8 cellular contexts compared by ENCODE assay signal in genomic region chr15:77543159-77543882, GRCh38.
DNase-seq lines count a peak whose midpoint lies in the region; ATAC-seq and TF ChIP-seq lines count a peak whose summit lies in the region.

No MANE protein-coding gene starts in this region.

- H3K23me2 ChIP-seq in H9 (ENCODE audit: insufficient read length, low read depth, low read length, poor library complexity, severe bottlenecking), result no peaks in the 10 kb centered on the region

- H2BK5ac ChIP-seq in H9 (ENCODE audit: insufficient read length, low read length), result no peak overlapping the region

- no peaks in the 10 kb centered on the region for H3K27me3 ChIP-seq in H9 (ENCODE audit: insufficient read depth, low read length)
- no peaks in the 10 kb centered on the region for H3K27me3 ChIP-seq in adipocyte (replicated peaks; ENCODE audit: control insufficient read depth, insufficient read depth, low read length)
- H3K27me3 ChIP-seq in heart right ventricle, result no peaks in the 10 kb centered on the region
- H3K27me3 ChIP-seq in upper lobe of left lung, result no peaks in the 10 kb centered on the region

- TF ChIP-seq POLR2A in upper lobe of left lung (IDR thresholded peaks at IDR 0.05), result peak in 2 of 4 donors; percentile 10 to 21

- TF ChIP-seq EP300 in upper lobe of left lung (IDR thresholded peaks at IDR 0.05), result no peak

- no peak overlapping the region for H3K4ac ChIP-seq in H9 (ENCODE audit: low read depth, low read length)

- H3K23ac ChIP-seq in H9 (ENCODE audit: insufficient read length, low read depth, low read length), result no peak overlapping the region

- H3K79me2 ChIP-seq in H9 (ENCODE audit: insufficient read depth, low read length), result no peaks in the 10 kb centered on the region

- intact Hi-C loops in heart right ventricle (cut with DNase I), result loop anchor here (1.0 to 10.0 kb wide), 22 partner anchors 36 to 519 kb away; partner anchors contain the start of genes HMG20A (in 2 of the 10) and PEAK1 (in 2 of the 10)

- peaks cover 20% of the 10 kb centered on the region for H3K27me3 Mint-ChIP-seq in H9 (ENCODE audit: low read depth)
- H3K27me3 Mint-ChIP-seq in progenitor cell of endocrine pancreas, result peaks cover 25% of the 10 kb centered on the region

- H3K9me3 ChIP-seq in H9 (ENCODE audit: control insufficient read depth, low read depth, low read length) (no peaks in the 10 kb centered on the region), adipocyte (ENCODE audit: control insufficient read depth, low read length) (no peaks in the 10 kb centered on the region), heart right ventricle (peaks cover 0 to 4% (median 0%) of the 10 kb centered on the region in 11 donors), upper lobe of left lung (no peaks in the 10 kb centered on the region)

- H3K56ac ChIP-seq in H9 (ENCODE audit: insufficient read length, low read depth, low read length), result no peak overlapping the region

- H2BK15ac ChIP-seq in H9 (ENCODE audit: low read depth, low read length), result no peak overlapping the region

- H3K4me3 Mint-ChIP-seq in H9 (no peak overlapping the region; a peak in 2 of 5 replicates), progenitor cell of endocrine pancreas (ENCODE audit: low read depth) (peak overlapping the region; percentile 50)

- H3K9me3 Mint-ChIP-seq in H9 (peaks cover 2 to 6% of the 10 kb centered on the region in 2 experiments; a peak in 3 of 5 replicates), progenitor cell of endocrine pancreas (ENCODE audit: low read depth) (no peaks in the 10 kb centered on the region)

- no peaks in the 10 kb centered on the region for H3K79me1 ChIP-seq in H9 (ENCODE audit: insufficient read depth, low read depth, low read length, poor library complexity, severe bottlenecking)

- no peak overlapping the region for H3K9ac ChIP-seq in H9 (ENCODE audit: extremely low read depth, insufficient read length, low read length)
- H3K9ac ChIP-seq in adipocyte (ENCODE audit: low read length), result peak overlapping the region; percentile 80

- H3K18ac ChIP-seq in H9 (ENCODE audit: insufficient read length, low read depth, low read length), result peak overlapping the region; percentile 39

- H3K14ac ChIP-seq in H9 (ENCODE audit: insufficient read depth, low read length), result no peak overlapping the region; the same call in 1 of the 2 replicates

- no peak overlapping the region for H4K8ac ChIP-seq in H9 (replicated peaks; ENCODE audit: insufficient read length, low read depth, low read length)

- DNase-seq in DMS79 treated with DMSO at 0.1 percent for 48 hours (lab: John Stamatoyannopoulos, UW), result peak; percentile 25
- peak; percentile 91 for DNase-seq in H9
- DNase-seq in NCI-H1105 (lab: John Stamatoyannopoulos, UW), result peak; percentile 40
- DNase-seq in T follicular helper cell (ENCODE audit: low read depth), result peak; percentile 59
- DNase-seq in adipocyte (ENCODE audit: low read depth), result peak; percentile 95
- DNase-seq in heart right ventricle, result peak; percentile 90 to 91
- DNase-seq in progenitor cell of endocrine pancreas (ENCODE audit: low spot score, unreplicated experiment), result peak; percentile 77
- DNase-seq in upper lobe of left lung, result peak; percentile 86 to 96

- H4K5ac ChIP-seq in H9 (ENCODE audit: insufficient read length, low read depth, low read length), result no peak overlapping the region

- peak overlapping the region; percentile 6 for H3K4me2 ChIP-seq in H9 (ENCODE audit: insufficient read depth, insufficient read length, low read length)

- no peak overlapping the region for H2BK12ac ChIP-seq in H9 (ENCODE audit: insufficient read length, low read depth, low read length)

- H3K4me1 ChIP-seq in H9 (ENCODE audit: insufficient read depth, low read length), result peaks cover 7% of the 10 kb centered on the region; the same call in 1 of the 2 replicates
- peaks cover 31% of the 10 kb centered on the region for H3K4me1 ChIP-seq in adipocyte (ENCODE audit: control insufficient read depth, insufficient read depth, low read length)
- H3K4me1 ChIP-seq in heart right ventricle, result peaks cover 19 to 63% (median 47%) of the 10 kb centered on the region in 9 donors
- H3K4me1 ChIP-seq in upper lobe of left lung, result peaks cover 17 to 40% (median 32%) of the 10 kb centered on the region in 4 donors

- no peak overlapping the region for H2BK20ac ChIP-seq in H9 (ENCODE audit: low read depth, low read length, poor library complexity, severe bottlenecking)

- no peaks in the 10 kb centered on the region for H3K36me3 ChIP-seq in adipocyte (ENCODE audit: control insufficient read depth, insufficient read depth, low read length, severe bottlenecking)
- no peaks in the 10 kb centered on the region for H3K36me3 ChIP-seq in heart right ventricle
- H3K36me3 ChIP-seq in upper lobe of left lung, result no peaks in the 10 kb centered on the region

- H2AK5ac ChIP-seq in H9 (ENCODE audit: insufficient read length, low read length), result no peak overlapping the region

- peak overlapping the region; percentile 72 for H3K4me3 ChIP-seq in adipocyte (ENCODE audit: low read length)
- peak overlapping the region in 9 of 10 donors; percentile 18 to 56 (median 49) for H3K4me3 ChIP-seq in heart right ventricle
- H3K4me3 ChIP-seq in upper lobe of left lung, result peak overlapping the region in 3 of 4 donors; percentile 25 to 47 (median 43)

- no CpG with 5 or more reads among the region's 32 CpGs for WGBS in H9 (ENCODE audit: extremely low coverage, insufficient read length, low lambda C conversion rate)
- 7 to 8% methylated on average over 32 of the region's 32 CpGs for WGBS in heart right ventricle, 2 donors
- 8% methylated on average over 8 to 26 of the region's 32 CpGs for WGBS in upper lobe of left lung, 2 donors

- H3K27ac ChIP-seq in H9 (ENCODE audit: insufficient read length, low read depth, low read length) (no peak overlapping the region), heart right ventricle (peak overlapping the region in 9 of 10 donors; percentile 19 to 87 (median 77)), upper lobe of left lung (peak overlapping the region in 3 of 4 donors; percentile 0 to 57 (median 56))

- H3K27ac Mint-ChIP-seq in H9, result no peak overlapping the region; a peak in 1 of 7 replicates
- H3K27ac Mint-ChIP-seq in progenitor cell of endocrine pancreas, result no peak overlapping the region

- TF ChIP-seq CTCF in H9 (conservative IDR thresholded peaks at IDR 0.05) (peak; percentile 100), heart right ventricle (IDR thresholded peaks at IDR 0.05) (peak; percentile 97 to 100 (median 98)), progenitor cell of endocrine pancreas (IDR thresholded peaks at IDR 0.05; ENCODE audit: unreplicated experiment) (peak; percentile 99), upper lobe of left lung (IDR thresholded peaks at IDR 0.05) (peak; percentile 91 to 99 (median 97))

- H2BK120ac ChIP-seq in H9 (ENCODE audit: low read depth, low read length, poor library complexity, severe bottlenecking), result no peak overlapping the region

- H3K4me1 Mint-ChIP-seq in H9 (peaks cover 38 to 48% of the 10 kb centered on the region in 2 experiments), progenitor cell of endocrine pancreas (ENCODE audit: low read depth) (peaks cover 22% of the 10 kb centered on the region)

- no peaks in the 10 kb centered on the region for H4K20me1 ChIP-seq in H9 (ENCODE audit: control insufficient read depth, insufficient read depth, insufficient read length)

- H2AFZ ChIP-seq in H9 (ENCODE audit: low read length), result no peak overlapping the region

- no peaks in the 10 kb centered on the region for H3K36me3 Mint-ChIP-seq in H9 (ENCODE audit: insufficient read depth in 1 of 3, low read depth in 3 of 3)
- H3K36me3 Mint-ChIP-seq in progenitor cell of endocrine pancreas (ENCODE audit: insufficient read depth), result no peaks in the 10 kb centered on the region

- ATAC-seq in heart right ventricle (peak; percentile 88 to 93 (median 92)), upper lobe of left lung (ENCODE audit: low FRiP score in 2 of 2) (peak; percentile 89 to 92)

- H4K91ac ChIP-seq in H9 (ENCODE audit: insufficient read length, low read depth, low read length), result no peak overlapping the region

- H3T11ph ChIP-seq in H9 (ENCODE audit: low read length), result no peak overlapping the region

Comparison
In these comparisons a context has a peak if more than half of its experiments do, and no peak if none do; other contexts are left out.
1. DNase-seq: peak in every context shown above with its lines; median percentile 95 in adipocyte; 91 in H9; 91 in upper lobe of left lung; 90 in heart right ventricle; 77 in progenitor cell of endocrine pancreas; 59 in T follicular helper cell; 40 in NCI-H1105; 25 in DMS79 treated with DMSO at 0.1 percent for 48 hours.